ENCODE assay signal across 16 cellular contexts in genomic region chr7:142488234-142488633, GRCh38.
"Had no signal": no experiment of that assay in that cellular context is flagged by ENCODE, and none has a peak within 500 bp of the region (broad histone marks: within the 10 kb centered on the region; RNA-seq: fewer than 3 reads in every experiment).

No MANE protein-coding gene starts in this region.

- H3K4me3 Mint-ChIP-seq: activated CD4-positive, alpha-beta T cell treated with anti-CD3 and anti-CD28 coated beads, Interleukin-2, amount 10 ng/mL, durations not matched to agents 7 days and 5 days; activated naive CD8-positive, alpha-beta T cell treated with anti-CD3 and anti-CD28 coated beads, Interleukin-2, amount 10 ng/mL, durations not matched to agents 7 days and 5 days; brain; central memory CD8-positive, alpha-beta T cell; stimulated activated naive CD8-positive, alpha-beta T cell treated with anti-CD3 and anti-CD28 coated beads, Interleukin-15, Interleukin-2, amounts not matched to agents 100 ng/mL and 50 ng/mL, for 24 hours had no signal

- H3K4me1 ChIP-seq: esophagus squamous epithelium had no signal

- ATAC-seq: naive thymus-derived CD4-positive, alpha-beta T cell had no signal

- H3K27ac Mint-ChIP-seq: activated CD4-positive, alpha-beta T cell treated with anti-CD3 and anti-CD28 coated beads, Interleukin-2, amount 10 ng/mL, durations not matched to agents 7 days and 5 days; activated naive CD8-positive, alpha-beta T cell treated with anti-CD3 and anti-CD28 coated beads, Interleukin-2, amount 10 ng/mL, durations not matched to agents 7 days and 5 days; brain; stimulated activated naive CD8-positive, alpha-beta T cell treated with anti-CD3 and anti-CD28 coated beads, Interleukin-15, Interleukin-2, amounts not matched to agents 100 ng/mL and 50 ng/mL, for 24 hours had no signal

- H3K27me3 Mint-ChIP-seq: activated CD4-positive, alpha-beta T cell treated with anti-CD3 and anti-CD28 coated beads, Interleukin-2, amount 10 ng/mL, durations not matched to agents 7 days and 5 days; activated naive CD8-positive, alpha-beta T cell treated with anti-CD3 and anti-CD28 coated beads, Interleukin-2, amount 10 ng/mL, durations not matched to agents 7 days and 5 days; central memory CD8-positive, alpha-beta T cell; stimulated activated naive CD8-positive, alpha-beta T cell treated with anti-CD3 and anti-CD28 coated beads, Interleukin-15, Interleukin-2, amounts not matched to agents 100 ng/mL and 50 ng/mL, for 24 hours had no signal

- H3K9me3 ChIP-seq: esophagus squamous epithelium, neutrophil had no signal

- H3K36me3 Mint-ChIP-seq: activated naive CD8-positive, alpha-beta T cell treated with anti-CD3 and anti-CD28 coated beads, Interleukin-2, amount 10 ng/mL, durations not matched to agents 7 days and 5 days; brain; naive thymus-derived CD4-positive, alpha-beta T cell had no signal

- H3K4me1 Mint-ChIP-seq: brain had no signal

- H3K4me3 ChIP-seq: esophagus squamous epithelium had no signal

- H3K27ac ChIP-seq: esophagus squamous epithelium, neutrophil had no signal

- H3K9me3 Mint-ChIP-seq: activated CD4-positive, alpha-beta T cell treated with anti-CD3 and anti-CD28 coated beads, Interleukin-2, amount 10 ng/mL, durations not matched to agents 7 days and 5 days; activated naive CD8-positive, alpha-beta T cell treated with anti-CD3 and anti-CD28 coated beads, Interleukin-2, amount 10 ng/mL, durations not matched to agents 7 days and 5 days; central memory CD8-positive, alpha-beta T cell; naive thymus-derived CD4-positive, alpha-beta T cell; stimulated activated naive CD8-positive, alpha-beta T cell treated with anti-CD3 and anti-CD28 coated beads, Interleukin-15, Interleukin-2, amounts not matched to agents 100 ng/mL and 50 ng/mL, for 24 hours had no signal

- H3K36me3 ChIP-seq: esophagus squamous epithelium, neutrophil had no signal

- H3K27me3 ChIP-seq: esophagus squamous epithelium, neutrophil had no signal

- DNase-seq: activated CD4-positive, alpha-beta T cell treated with anti-CD3 and anti-CD28 coated beads, Interleukin-2, amount 10 ng/mL, durations not matched to agents 7 days and 5 days; activated CD4-positive, CD25-positive, alpha-beta regulatory T cell; activated CD8-positive, alpha-beta memory T cell treated with anti-CD3 and anti-CD28 coated beads for 24 hours; activated naive CD8-positive, alpha-beta T cell treated with anti-CD3 and anti-CD28 coated beads, Interleukin-2, amount 10 ng/mL, durations not matched to agents 7 days and 5 days; cortex of kidney; effector CD8-positive, alpha-beta T cell; esophagus squamous epithelium; naive thymus-derived CD4-positive, alpha-beta T cell; posterior cingulate gyrus; stimulated activated CD4-positive, alpha-beta T cell treated with anti-CD3 and anti-CD28 coated beads, Interleukin-15, amount 100 ng/mL, for 24 hours; stimulated activated CD4-positive, alpha-beta T cell treated with anti-CD3 and anti-CD28 coated beads, Interleukin-4, amount 100 ng/mL, for 1 hour; SW 1271 had no signal
